In genomic region chr2:25877431-25878360, GRCh38 we compare ENCODE assay signal across 8 cellular contexts. TPM values are rescaled to one million over a fixed set of nuclear protein-coding genes. Genes with fewer than 3 reads are reported as not detected.
A peak's percentile ranks its signal among the peaks of the same experiment; 100 is the strongest.
DNase-seq lines count a peak whose midpoint lies in the region; ATAC-seq and TF ChIP-seq lines count a peak whose summit lies in the region.

No MANE protein-coding gene starts in this region.

- peak overlapping the region; percentile 97 for H3K9ac ChIP-seq in Karpas-422 (ENCODE audit: low read length)

- H3K9me2 ChIP-seq in Karpas-422 (replicated peaks; ENCODE audit: insufficient read depth, low read length): no peaks in the 10 kb centered on the region

- H3K27me3 ChIP-seq in Karpas-422 (ENCODE audit: low read length) (no peaks in the 10 kb centered on the region), SJCRH30 (no peaks in the 10 kb centered on the region), gastroesophageal sphincter (peaks cover 6% of the 10 kb centered on the region), suprapubic skin (no peaks in the 10 kb centered on the region)

- TF ChIP-seq POLR2A in gastroesophageal sphincter (IDR thresholded peaks at IDR 0.05) (no peak), suprapubic skin (IDR thresholded peaks at IDR 0.05) (no peak)

- TF ChIP-seq EP300 in gastroesophageal sphincter (IDR thresholded peaks at IDR 0.05): no peak
- no peak for TF ChIP-seq EP300 in suprapubic skin (IDR thresholded peaks at IDR 0.05)

- DNase-seq in DMS53 treated with DMSO at 0.1 percent for 48 hours (lab: John Stamatoyannopoulos, UW; ENCODE audit: unreplicated experiment) (peak; percentile 36), Karpas-422 (peak; percentile 89), SJCRH30 (peak; percentile 67 to 83), occipital lobe (lab: John Stamatoyannopoulos, UW) (peak; percentile 62), suprapubic skin (ENCODE audit: low spot score in 2 of 2) (peak; percentile 68 to 80)
- peak; percentile 18 to 38 (median 30) for DNase-seq in activated naive CD4-positive, alpha-beta T cell (lab: John Stamatoyannopoulos, UW)

- H3K4me1 ChIP-seq in Karpas-422 (ENCODE audit: low read length) (peaks cover 23% of the 10 kb centered on the region), SJCRH30 (peaks cover 14% of the 10 kb centered on the region), gastroesophageal sphincter (peaks cover 2 to 27% (median 8%) of the 10 kb centered on the region in 3 donors), suprapubic skin (peaks cover 22% of the 10 kb centered on the region)

- peaks cover 54% of the 10 kb centered on the region for H3K79me2 ChIP-seq in Karpas-422 (ENCODE audit: low read length)

- no peaks in the 10 kb centered on the region for H4K20me1 ChIP-seq in Karpas-422 (ENCODE audit: insufficient read depth, low read depth, low read length)

- peak overlapping the region; percentile 71 for H2AFZ ChIP-seq in Karpas-422 (ENCODE audit: low read length)

- peak overlapping the region; percentile 75 for H3K4me2 ChIP-seq in Karpas-422 (ENCODE audit: low read depth, low read length, poor library complexity, severe bottlenecking)

- H3K4me3 ChIP-seq in Karpas-422 (ENCODE audit: low read length) (peak overlapping the region; percentile 78), SJCRH30 (peak overlapping the region; percentile 94), gastroesophageal sphincter (peak overlapping the region; percentile 65 to 85), suprapubic skin (peak overlapping the region; percentile 97)

- TF ChIP-seq CTCF in gastroesophageal sphincter (IDR thresholded peaks at IDR 0.05) (no peak), suprapubic skin (IDR thresholded peaks at IDR 0.05) (no peak)

- WGBS in gastroesophageal sphincter (ENCODE audit: low coverage in 1 of 2), 2 donors: 0% methylated on average over 9 to 11 of the region's 64 CpGs
- WGBS in suprapubic skin: under 1% methylated on average over 50 of the region's 64 CpGs

- H3K36me3 ChIP-seq in Karpas-422 (ENCODE audit: insufficient read depth, low read length) (no peaks in the 10 kb centered on the region), SJCRH30 (no peaks in the 10 kb centered on the region; the same call in 1 of the 2 replicates), gastroesophageal sphincter (peaks cover 0 to 7% of the 10 kb centered on the region in 2 donors), suprapubic skin (peaks cover 9% of the 10 kb centered on the region)

- peak; percentile 38 for ATAC-seq in GM21737 (IDR thresholded peaks at IDR 0.05; ENCODE audit: unreplicated experiment)
- no peak for ATAC-seq in gastroesophageal sphincter

- no peaks in the 10 kb centered on the region for H3K9me3 ChIP-seq in Karpas-422 (ENCODE audit: low read length)
- H3K9me3 ChIP-seq in SJCRH30 (replicated peaks): no peaks in the 10 kb centered on the region
- no peaks in the 10 kb centered on the region for H3K9me3 ChIP-seq in gastroesophageal sphincter
- no peaks in the 10 kb centered on the region for H3K9me3 ChIP-seq in suprapubic skin

- H3K27ac ChIP-seq in Karpas-422 (ENCODE audit: low read length) (peak overlapping the region; percentile 74), SJCRH30 (peak overlapping the region; percentile 84), gastroesophageal sphincter (peak overlapping the region; percentile 80 to 98 (median 96)), suprapubic skin (peak overlapping the region; percentile 96)

RNA-seq across cellular contexts. Expression of gene ASXL2, which starts 0.6 kb away (rescaled TPM):
- total RNA-seq in Karpas-422 (2014; rRNA removed; shearing (Covaris generic); ENCODE audit: low replicate concordance): 14.4 and 17.6 TPM in 2 replicates
- total RNA-seq in SJCRH30 (2014; rRNA removed; shearing (Covaris generic)): 24.5 and 26.7 TPM in 2 replicates
- 10 to 100 TPM; 13.3 to 26.7 (median 16.8) TPM for total RNA-seq in gastroesophageal sphincter
- 4.7 TPM for total RNA-seq in occipital lobe
- 10 to 100 TPM; 22.9 to 27.6 (median 23.5) TPM for total RNA-seq in suprapubic skin

Comparison
In these comparisons a context has a peak if more than half of its experiments do, and no peak if none do; other contexts are left out.
1. DNase-seq: peak in every context shown above with its lines; median percentile 89 in Karpas-422; 75 in SJCRH30; 74 in suprapubic skin; 62 in occipital lobe; 36 in DMS53 treated with DMSO at 0.1 percent for 48 hours; 30 in activated naive CD4-positive, alpha-beta T cell.